In genomic region chr6:154528286-154528915, GRCh38 we compare ENCODE assay signal across 20 cellular contexts. TPM values are rescaled to one million over a fixed set of nuclear protein-coding genes. Genes with fewer than 3 reads are reported as not detected.
DNase-seq lines count a peak whose midpoint lies in the region; ATAC-seq and TF ChIP-seq lines count a peak whose summit lies in the region.
"Had no signal": no experiment of that assay in that cellular context is flagged by ENCODE, and none has a peak within 500 bp of the region (broad histone marks: within the 10 kb centered on the region; RNA-seq: fewer than 3 reads in every experiment).

No MANE protein-coding gene starts in this region.

- dilution Hi-C loops in mammary epithelial cell (cut with HindIII; ENCODE audit: low sequenced_read_pairs): no loop called here

- H3K4me1 Mint-ChIP-seq in MCF 10A (ENCODE audit: insufficient read depth, unreplicated experiment): no peaks in the 10 kb centered on the region
- no peaks in the 10 kb centered on the region for H3K4me1 Mint-ChIP-seq in activated CD4-positive, alpha-beta T cell treated with anti-CD3 and anti-CD28 coated beads for 36 hours
- H3K4me1 Mint-ChIP-seq: CD14-positive monocyte had no signal

- BruUV-seq in mammary epithelial cell (replicated peaks; lab: Mats Ljungman, UMichigan) (no TSS peak), MCF 10A (replicated peaks; lab: Mats Ljungman, UMichigan) (no TSS peak)

- H3K27me3 Mint-ChIP-seq in MCF 10A (ENCODE audit: insufficient read depth, unreplicated experiment): no peaks in the 10 kb centered on the region
- no peaks in the 10 kb centered on the region for H3K27me3 Mint-ChIP-seq in activated CD4-positive, alpha-beta T cell treated with anti-CD3 and anti-CD28 coated beads for 36 hours
- H3K27me3 Mint-ChIP-seq: CD4-positive, alpha-beta memory T cell had no signal

- H3K27me3 ChIP-seq in mammary epithelial cell (ENCODE audit: insufficient read depth, low read length): no peaks in the 10 kb centered on the region
- no peaks in the 10 kb centered on the region for H3K27me3 ChIP-seq in transverse colon
- H3K27me3 ChIP-seq in heart left ventricle: no peaks in the 10 kb centered on the region
- H3K27me3 ChIP-seq: BLaER1 had no signal

- H3K27ac Mint-ChIP-seq in MCF 10A (ENCODE audit: low read depth, unreplicated experiment): no peak overlapping the region
- no peak overlapping the region for H3K27ac Mint-ChIP-seq in activated CD4-positive, alpha-beta T cell treated with anti-CD3 and anti-CD28 coated beads for 36 hours
- H3K27ac Mint-ChIP-seq: CD14-positive monocyte; CD4-positive, alpha-beta memory T cell; HFFc6 had no signal

- intact Hi-C loops in mammary epithelial cell (cut with micrococcal nuclease): no loop called here
- intact Hi-C loops in MCF 10A (cut with micrococcal nuclease): no loop called here
- intact Hi-C loops in left colon (cut with DNase I, micrococcal nuclease): no loop called here
- intact Hi-C loops in transverse colon (cut with DNase I; ENCODE audit: low total_unique reads): no loop called here
- intact Hi-C loops in heart left ventricle (cut with DNase I): no loop called here
- intact Hi-C loops in activated CD4-positive, alpha-beta T cell treated with anti-CD3 and anti-CD28 coated beads for 36 hours (cut with DNase I, micrococcal nuclease): no loop called here

- no peaks in the 10 kb centered on the region for H3K36me3 ChIP-seq in mammary epithelial cell (ENCODE audit: insufficient read depth, low read length)
- no peaks in the 10 kb centered on the region for H3K36me3 ChIP-seq in transverse colon
- no peaks in the 10 kb centered on the region for H3K36me3 ChIP-seq in heart left ventricle
- H3K36me3 ChIP-seq: BLaER1 had no signal

- no peak overlapping the region for H2AFZ ChIP-seq in mammary epithelial cell (ENCODE audit: low read depth, low read length)

- in situ Hi-C loops in mammary epithelial cell (cut with MboI; ENCODE audit: low sequenced_read_pairs in 2 of 2) (no loop called here), transverse colon (cut with MboI; ENCODE audit: low pct_ligation_motif_present in 1 of 4, low pct_unique_long_range_greater_than_20kb in 1 of 4, low sequenced_read_pairs in 3 of 4) (no loop called here)

- no peak overlapping the region for H3K27ac ChIP-seq in mammary epithelial cell (ENCODE audit: insufficient read depth, low read depth, low read length)
- H3K27ac ChIP-seq in transverse colon: no peak overlapping the region
- H3K27ac ChIP-seq in heart left ventricle: no peak overlapping the region
- H3K27ac ChIP-seq: 22Rv1, BLaER1, HL-60 had no signal

- TF ChIP-seq POLR2A in transverse colon (IDR thresholded peaks at IDR 0.05) (no peak), heart left ventricle (IDR thresholded peaks at IDR 0.05) (no peak)

- H3K4me2 ChIP-seq in mammary epithelial cell (ENCODE audit: insufficient read depth, low read depth, low read length): no peak overlapping the region
- H3K4me2 ChIP-seq: BLaER1 had no signal

- TF ChIP-seq EP300 in transverse colon (IDR thresholded peaks at IDR 0.05; ENCODE audit: low read depth): no peak

- H3K4me3 Mint-ChIP-seq in MCF 10A (ENCODE audit: unreplicated experiment): no peak overlapping the region
- no peak overlapping the region for H3K4me3 Mint-ChIP-seq in activated CD4-positive, alpha-beta T cell treated with anti-CD3 and anti-CD28 coated beads for 36 hours
- H3K4me3 Mint-ChIP-seq: CD14-positive monocyte; CD4-positive, alpha-beta memory T cell; HFFc6 had no signal

- H3K36me3 Mint-ChIP-seq in MCF 10A (ENCODE audit: insufficient read depth, unreplicated experiment): no peaks in the 10 kb centered on the region
- H3K36me3 Mint-ChIP-seq in activated CD4-positive, alpha-beta T cell treated with anti-CD3 and anti-CD28 coated beads for 36 hours (ENCODE audit: low read depth): no peaks in the 10 kb centered on the region
- H3K36me3 Mint-ChIP-seq: CD14-positive monocyte; CD4-positive, alpha-beta memory T cell had no signal

- TF ChIP-seq CTCF in mammary epithelial cell (conservative IDR thresholded peaks at IDR 0.05 in 1 of 2, IDR thresholded peaks at IDR 0.05 in 1 of 2; ENCODE audit: extremely low read depth in 1 of 2, insufficient read depth in 1 of 2, low read depth in 1 of 2, low read length in 2 of 2) (no peak), MCF 10A (IDR thresholded peaks at IDR 0.05; ENCODE audit: unreplicated experiment) (no peak), transverse colon (IDR thresholded peaks at IDR 0.05) (no peak), heart left ventricle (IDR thresholded peaks at IDR 0.05) (no peak)

- H3K4me1 ChIP-seq in mammary epithelial cell (ENCODE audit: insufficient read depth, low read length) (no peaks in the 10 kb centered on the region), transverse colon (no peaks in the 10 kb centered on the region), heart left ventricle (no peaks in the 10 kb centered on the region)
- H3K4me1 ChIP-seq: BLaER1 had no signal

- peak; percentile 5 for DNase-seq in mammary epithelial cell
- no peak for DNase-seq in MCF 10A (ENCODE audit: unreplicated experiment)
- DNase-seq in amniotic epithelial cell (ENCODE audit: low read depth): peak; percentile 57
- DNase-seq in left colon: peak in 1 of 2 donors; percentile 29
- DNase-seq in transverse colon: peak; percentile 25
- no peak for DNase-seq in activated gamma-delta T cell (lab: John Stamatoyannopoulos, UW)
- no peak for DNase-seq in heart left ventricle
- no peak for DNase-seq in activated CD4-positive, alpha-beta T cell treated with anti-CD3 and anti-CD28 coated beads for 36 hours
- DNase-seq: CD4-positive, alpha-beta memory T cell; DMS153; DMS79; GDM1; GOT3; H7; HFFc6 had no signal

- H3K4me3 ChIP-seq in mammary epithelial cell (replicated peaks in 1 of 3; ENCODE audit: insufficient read depth in 1 of 3, low read depth in 2 of 3, low read length in 3 of 3): no peak overlapping the region
- no peak overlapping the region for H3K4me3 ChIP-seq in transverse colon
- no peak overlapping the region for H3K4me3 ChIP-seq in heart left ventricle
- H3K4me3 ChIP-seq: BLaER1 had no signal

- POLR2A ChIA-PET in MCF 10A (lab: Yijun Ruan, JAX): no interaction called here
- POLR2A ChIA-PET in activated CD4-positive, alpha-beta T cell treated with anti-CD3 and anti-CD28 coated beads for 36 hours (lab: Charles Lee): no interaction called here

- CTCF ChIA-PET in mammary epithelial cell (lab: Charles Lee; ENCODE audit: low non-redundant PET) (no interaction called here), MCF 10A (lab: Yijun Ruan, JAX) (no interaction called here)
- CTCF ChIA-PET in activated CD4-positive, alpha-beta T cell treated with anti-CD3 and anti-CD28 coated beads for 36 hours (lab: Charles Lee): no interaction called here

- no peaks in the 10 kb centered on the region for H3K79me2 ChIP-seq in mammary epithelial cell (ENCODE audit: insufficient read depth, low read length)

- WGBS in mammary epithelial cell (ENCODE audit: low coverage, missing lambda C conversion rate): 74% methylated on average over 3 of the region's 3 CpGs
- WGBS in transverse colon (ENCODE audit: low coverage in 1 of 2), 2 donors: 75 to 85% methylated on average over 2 to 3 of the region's 3 CpGs
- WGBS in heart left ventricle, 4 donors: 85 to 93% (median 89%) methylated on average over 3 of the region's 3 CpGs

- ATAC-seq in left colon (peak; percentile 87), heart left ventricle (no peak)
- ATAC-seq in activated CD4-positive, alpha-beta T cell treated with anti-CD3 and anti-CD28 coated beads for 36 hours: no peak
- ATAC-seq: HCT116 had no signal

- no peaks in the 10 kb centered on the region for H3K9me3 ChIP-seq in mammary epithelial cell (replicated peaks; ENCODE audit: insufficient read depth, low read length)
- no peaks in the 10 kb centered on the region for H3K9me3 ChIP-seq in transverse colon
- H3K9me3 ChIP-seq in heart left ventricle: no peaks in the 10 kb centered on the region
- H3K9me3 ChIP-seq: BLaER1 had no signal

- H3K9ac ChIP-seq in mammary epithelial cell (ENCODE audit: insufficient read depth, low read length): no peak overlapping the region
- H3K9ac ChIP-seq: BLaER1 had no signal

- H3K9me3 Mint-ChIP-seq in MCF 10A (ENCODE audit: unreplicated experiment): no peaks in the 10 kb centered on the region
- peaks cover 5% of the 10 kb centered on the region for H3K9me3 Mint-ChIP-seq in activated CD4-positive, alpha-beta T cell treated with anti-CD3 and anti-CD28 coated beads for 36 hours (ENCODE audit: low read depth)
- H3K9me3 Mint-ChIP-seq: HFFc6 had no signal

- no peaks in the 10 kb centered on the region for H4K20me1 ChIP-seq in mammary epithelial cell (ENCODE audit: insufficient read depth, low read length)
- H4K20me1 ChIP-seq: BLaER1 had no signal

RNA-seq across cellular contexts. Expression of gene CNKSR3, which starts 17.9 kb away (rescaled TPM):
- 1 to 10 TPM; 1.7 to 4.1 TPM for total RNA-seq in mammary epithelial cell
- polyA plus RNA-seq in mammary epithelial cell: 0.94 TPM
- polyA minus RNA-seq in mammary epithelial cell: 0.88 TPM
- 3.9 and 4.8 TPM in 2 replicates for total RNA-seq in MCF 10A (2022)
- total RNA-seq in left colon: 10 to 100 TPM; 11.6 to 49.4 TPM
- 10 to 100 TPM in 3 of 4 donors, 1 to 10 TPM in 1; 4.0 to 27.3 (median 16.9) TPM for total RNA-seq in transverse colon
- 10 to 100 TPM in 8 of 9 donors, 1 to 10 TPM in 1; 9.6 to 30.7 (median 22.9) TPM for total RNA-seq in heart left ventricle
- 1 to 10 TPM; 5.9 to 9.8 TPM for polyA plus RNA-seq in heart left ventricle
- total RNA-seq in activated CD4-positive, alpha-beta T cell treated with anti-CD3 and anti-CD28 coated beads for 36 hours: under 1 TPM; 0.34 to 0.58 TPM
- total RNA-seq: CD4-positive, alpha-beta memory T cell had no signal
- polyA plus RNA-seq: CD14-positive monocyte; CD4-positive, alpha-beta memory T cell had no signal

Comparison
In these comparisons a context has a peak if more than half of its experiments do, and no peak if none do; other contexts are left out.
1. DNase-seq: peak in mammary epithelial cell (single experiment), amniotic epithelial cell (single experiment) and transverse colon (single experiment); none in MCF 10A (single experiment), activated gamma-delta T cell (single experiment), heart left ventricle (0 of 5) and activated CD4-positive, alpha-beta T cell treated with anti-CD3 and anti-CD28 coated beads for 36 hours (single experiment).